Comparison of ENCODE assay signal across 8 cellular contexts in the genomic region with DNA sequence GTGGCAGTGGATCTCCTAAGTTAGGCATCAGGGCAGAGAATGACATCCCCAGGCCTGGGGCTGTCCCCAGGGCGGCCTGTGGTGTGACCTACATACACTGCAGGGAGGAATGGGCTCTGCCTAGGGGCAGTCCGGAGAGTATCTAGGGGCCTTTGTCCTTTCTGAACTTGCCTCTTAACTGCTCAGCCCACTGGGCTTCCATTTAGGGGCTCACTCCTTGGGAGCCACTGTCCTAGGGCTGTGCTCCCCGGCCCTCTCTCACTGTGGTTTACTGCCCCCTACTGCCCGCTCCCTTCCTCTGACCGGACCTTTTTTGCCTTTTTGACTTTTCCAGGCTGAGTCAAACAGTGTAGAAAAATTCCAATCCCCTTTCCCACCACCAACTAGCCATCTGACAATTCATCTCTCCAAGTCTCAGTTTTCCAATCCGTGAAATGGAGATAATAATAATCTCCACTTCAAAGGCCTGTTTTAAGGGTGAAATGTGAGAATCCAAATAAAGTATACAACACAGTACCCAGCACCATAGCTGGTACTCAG.
DNase-seq lines count a peak whose midpoint lies in the region; ATAC-seq and TF ChIP-seq lines count a peak whose summit lies in the region.

No MANE protein-coding gene starts in this region.

- H3K4me3 Mint-ChIP-seq in naive thymus-derived CD4-positive, alpha-beta T cell: no peak overlapping the region
- H3K4me3 Mint-ChIP-seq in stimulated activated naive CD8-positive, alpha-beta T cell treated with anti-CD3 and anti-CD28 coated beads, Interleukin-15, amount 100 ng/mL, for 72 hours: no peak overlapping the region

- CTCF ChIA-PET in A673 (lab: Charles Lee): interaction anchor here (1.9 kb wide), 1 partner anchor 233 kb away, joined by 5 read pairs; no protein-coding TSS in a partner anchor
- CTCF ChIA-PET in naive thymus-derived CD4-positive, alpha-beta T cell (lab: Charles Lee): interaction anchor here (1.4 to 3.5 kb wide), 2 partner anchors 230 to 234 kb away, joined by 3 to 23 read pairs; no protein-coding TSS in a partner anchor

- peak; percentile 59 for DNase-seq in A673 (ENCODE audit: low spot score)
- peak; percentile 45 for DNase-seq in GM13977 (ENCODE audit: low spot score)
- DNase-seq in NCI-H69 (lab: John Stamatoyannopoulos, UW): peak; percentile 39
- peak; percentile 37 for DNase-seq in activated CD8-positive, alpha-beta memory T cell treated with anti-CD3 and anti-CD28 coated beads, Interleukin-2, amount 50 U/mL, for 4 hours
- DNase-seq in esophagus squamous epithelium (lab: John Stamatoyannopoulos, UW): no peak
- DNase-seq in naive thymus-derived CD4-positive, alpha-beta T cell: peak in 8 of 9 donors; percentile 12 to 60 (median 33)
- DNase-seq in stimulated activated naive CD8-positive, alpha-beta T cell treated with anti-CD3 and anti-CD28 coated beads, Interleukin-15, amount 100 ng/mL, for 72 hours: peak; percentile 40 to 42

- no peak overlapping the region for H3K27ac ChIP-seq in A673 (ENCODE audit: low read depth, low read length, poor library complexity, severe bottlenecking)
- no peak overlapping the region for H3K27ac ChIP-seq in esophagus squamous epithelium
- no peak overlapping the region for H3K27ac ChIP-seq in naive thymus-derived CD4-positive, alpha-beta T cell (ENCODE audit: low read depth, low read length)

- no peak overlapping the region for H3K27ac Mint-ChIP-seq in naive thymus-derived CD4-positive, alpha-beta T cell
- no peak overlapping the region for H3K27ac Mint-ChIP-seq in stimulated activated naive CD8-positive, alpha-beta T cell treated with anti-CD3 and anti-CD28 coated beads, Interleukin-15, amount 100 ng/mL, for 72 hours

- H3K36me3 ChIP-seq in A673 (ENCODE audit: insufficient read depth, low read length, poor library complexity, severe bottlenecking) (no peaks in the 10 kb centered on the region), esophagus squamous epithelium (no peaks in the 10 kb centered on the region)
- H3K36me3 ChIP-seq in naive thymus-derived CD4-positive, alpha-beta T cell (ENCODE audit: control insufficient read depth in 2 of 3, insufficient read depth in 3 of 3, low read length in 3 of 3): no peaks in the 10 kb centered on the region

- H3K36me3 Mint-ChIP-seq in naive thymus-derived CD4-positive, alpha-beta T cell: no peaks in the 10 kb centered on the region

- TF ChIP-seq POLR2A in esophagus squamous epithelium (IDR thresholded peaks at IDR 0.05): no peak

- peaks cover 0 to 6% (median 0%) of the 10 kb centered on the region in 7 donors for H3K4me1 Mint-ChIP-seq in naive thymus-derived CD4-positive, alpha-beta T cell
- peaks cover 5% of the 10 kb centered on the region for H3K4me1 Mint-ChIP-seq in stimulated activated naive CD8-positive, alpha-beta T cell treated with anti-CD3 and anti-CD28 coated beads, Interleukin-15, amount 100 ng/mL, for 72 hours

- intact Hi-C loops in A673 (cut with micrococcal nuclease; ENCODE audit: unreplicated experiment): loop anchor here (1.0 to 10.0 kb wide), 3 partner anchors 61 to 309 kb away; no protein-coding TSS in a partner anchor
- intact Hi-C loops in esophagus squamous epithelium (cut with DNase I): loop anchor here (5.0 kb wide), 1 partner anchor 236 kb away; no protein-coding TSS in a partner anchor
- intact Hi-C loops in naive thymus-derived CD4-positive, alpha-beta T cell (cut with micrococcal nuclease): loop anchor here (1.0 to 5.0 kb wide), 5 partner anchors 181 to 309 kb away; a partner anchor contains a TSS

- H3K27me3 Mint-ChIP-seq in naive thymus-derived CD4-positive, alpha-beta T cell: peaks cover 0 to 20% (median 0%) of the 10 kb centered on the region in 5 donors
- H3K27me3 Mint-ChIP-seq in stimulated activated naive CD8-positive, alpha-beta T cell treated with anti-CD3 and anti-CD28 coated beads, Interleukin-15, amount 100 ng/mL, for 72 hours: peaks cover 21% of the 10 kb centered on the region

- in situ Hi-C loops in GM13977 (cut with MboI; ENCODE audit: low pct_unique_long_range_greater_than_20kb, low sequenced_read_pairs, unreplicated experiment): loop anchor here (5.0 kb wide), 1 partner anchor 231 kb away; no protein-coding TSS in a partner anchor

- POLR2A ChIA-PET in A673 (lab: Charles Lee; ENCODE audit: low non-redundant PET): no interaction called here
- POLR2A ChIA-PET in naive thymus-derived CD4-positive, alpha-beta T cell (lab: Charles Lee): no interaction called here

- H3K4me3 ChIP-seq in A673 (ENCODE audit: low read depth, low read length, poor library complexity, severe bottlenecking) (no peak overlapping the region), esophagus squamous epithelium (no peak overlapping the region)
- no peak overlapping the region for H3K4me3 ChIP-seq in naive thymus-derived CD4-positive, alpha-beta T cell (ENCODE audit: low read length)

- H3K27me3 ChIP-seq in A673 (replicated peaks; ENCODE audit: insufficient read depth, low read depth, low read length, poor library complexity) (no peaks in the 10 kb centered on the region), esophagus squamous epithelium (no peaks in the 10 kb centered on the region)
- no peaks in the 10 kb centered on the region for H3K27me3 ChIP-seq in naive thymus-derived CD4-positive, alpha-beta T cell (ENCODE audit: control insufficient read depth in 2 of 2, insufficient read depth in 2 of 2, low read length in 2 of 2)

- ATAC-seq in naive thymus-derived CD4-positive, alpha-beta T cell: peak; percentile 78
- ATAC-seq in stimulated activated naive CD8-positive, alpha-beta T cell treated with anti-CD3 and anti-CD28 coated beads, Interleukin-15, amount 100 ng/mL, for 72 hours: peak; percentile 83
- ATAC-seq in GM19351 (IDR thresholded peaks at IDR 0.05; ENCODE audit: unreplicated experiment): no peak

- TF ChIP-seq CTCF in A673 (conservative IDR thresholded peaks at IDR 0.05; ENCODE audit: low read depth, low read length): peak; percentile 76
- TF ChIP-seq CTCF in GM13977 (IDR thresholded peaks at IDR 0.05; ENCODE audit: extremely low read depth, insufficient read depth, missing control alignments): peak; percentile 86
- TF ChIP-seq CTCF in esophagus squamous epithelium (IDR thresholded peaks at IDR 0.05): peak; percentile 52 to 78 (median 64)

- 17 to 21% methylated on average over 4 of the region's 6 CpGs for WGBS in esophagus squamous epithelium, 2 donors

- peaks cover 0 to under 1% (median 0%) of the 10 kb centered on the region in 11 donors for H3K9me3 Mint-ChIP-seq in naive thymus-derived CD4-positive, alpha-beta T cell
- no peaks in the 10 kb centered on the region for H3K9me3 Mint-ChIP-seq in stimulated activated naive CD8-positive, alpha-beta T cell treated with anti-CD3 and anti-CD28 coated beads, Interleukin-15, amount 100 ng/mL, for 72 hours

- BruUV-seq in A673 (replicated peaks; lab: Mats Ljungman, UMichigan): no TSS peak

- H3K4me1 ChIP-seq in A673 (ENCODE audit: insufficient read depth, low read length, poor library complexity, severe bottlenecking) (no peaks in the 10 kb centered on the region), esophagus squamous epithelium (peaks cover 0 to 2% (median 0%) of the 10 kb centered on the region in 3 donors)
- H3K4me1 ChIP-seq in naive thymus-derived CD4-positive, alpha-beta T cell (ENCODE audit: control insufficient read depth in 2 of 2, insufficient read depth in 2 of 2, low read length in 2 of 2): no peaks in the 10 kb centered on the region

- no peaks in the 10 kb centered on the region for H3K9me3 ChIP-seq in A673 (ENCODE audit: low read depth, low read length, poor library complexity, severe bottlenecking)
- no peaks in the 10 kb centered on the region for H3K9me3 ChIP-seq in esophagus squamous epithelium
- H3K9me3 ChIP-seq in naive thymus-derived CD4-positive, alpha-beta T cell (ENCODE audit: control insufficient read depth in 2 of 3, low read length in 3 of 3): no peaks in the 10 kb centered on the region
